Comparison of ENCODE assay signal across 29 cellular contexts in genomic region chr15:39864116-39864515, GRCh38. TPM values are rescaled to one million over a fixed set of nuclear protein-coding genes. Genes with fewer than 3 reads are reported as not detected.
"Had no signal": no experiment of that assay in that cellular context is flagged by ENCODE, and none has a peak within 500 bp of the region (broad histone marks: within the 10 kb centered on the region; RNA-seq: fewer than 3 reads in every experiment).

No MANE protein-coding gene starts in this region.

- H3K27ac ChIP-seq: brain microvascular endothelial cell, coronary artery, dorsolateral prefrontal cortex had no signal

- H3K27ac Mint-ChIP-seq: activated CD4-positive, alpha-beta memory T cell treated with anti-CD3 and anti-CD28 coated beads, Interleukin-2, amount 10 ng/mL, durations not matched to agents 7 days and 5 days; activated CD4-positive, alpha-beta T cell treated with anti-CD3 and anti-CD28 coated beads, Interleukin-2, amount 10 ng/mL, durations not matched to agents 7 days and 5 days; activated naive CD4-positive, alpha-beta T cell treated with anti-CD3 and anti-CD28 coated beads, Interleukin-2, amount 10 ng/mL, durations not matched to agents 7 days and 5 days; activated naive CD4-positive, alpha-beta T cell treated with anti-CD3 and anti-CD28 coated beads, Interleukin-2, amount 50 U/mL, for 72 hours; activated naive CD8-positive, alpha-beta T cell treated with anti-CD3 and anti-CD28 coated beads, Interleukin-2, amount 10 ng/mL, durations not matched to agents 7 days and 5 days; activated T-cell treated with anti-CD3 and anti-CD28 coated beads, Interleukin-2, amount 50 U/mL, for 24 hours; activated T-cell treated with anti-CD3 and anti-CD28 coated beads, Interleukin-2, amount 50 U/mL, for 72 hours; dendritic cell treated with granulocyte-macrophage colony-stimulating factor and Interleukin-4, amounts not matched to agents 40 ng/mL and 50 ng/mL, for 4 days; endodermal cell; T-helper 17 cell; T-helper 2 cell treated with Interferon-gamma antibody and Interleukin-4, amounts not matched to agents 5 μg/mL and 100 μg/mL, for 36 hours had no signal

- FAIRE-seq: bronchial epithelial cell, frontal cortex had no signal

- H3K4me1 Mint-ChIP-seq: activated CD4-positive, alpha-beta memory T cell treated with anti-CD3 and anti-CD28 coated beads, Interleukin-2, amount 10 ng/mL, durations not matched to agents 7 days and 5 days; activated CD4-positive, alpha-beta T cell treated with anti-CD3 and anti-CD28 coated beads, Interleukin-2, amount 10 ng/mL, durations not matched to agents 7 days and 5 days; activated naive CD4-positive, alpha-beta T cell treated with anti-CD3 and anti-CD28 coated beads, Interleukin-2, amount 10 ng/mL, durations not matched to agents 7 days and 5 days; activated naive CD8-positive, alpha-beta T cell treated with anti-CD3 and anti-CD28 coated beads, Interleukin-2, amount 10 ng/mL, durations not matched to agents 7 days and 5 days; central memory CD8-positive, alpha-beta T cell; endodermal cell; T-helper 17 cell had no signal

- H3K9me3 Mint-ChIP-seq: activated CD4-positive, alpha-beta memory T cell treated with anti-CD3 and anti-CD28 coated beads, Interleukin-2, amount 10 ng/mL, durations not matched to agents 7 days and 5 days; activated CD4-positive, alpha-beta T cell treated with anti-CD3 and anti-CD28 coated beads, Interleukin-2, amount 10 ng/mL, durations not matched to agents 7 days and 5 days; activated naive CD4-positive, alpha-beta T cell treated with anti-CD3 and anti-CD28 coated beads, Interleukin-2, amount 10 ng/mL, durations not matched to agents 7 days and 5 days; activated naive CD4-positive, alpha-beta T cell treated with anti-CD3 and anti-CD28 coated beads, Interleukin-2, amount 50 U/mL, for 72 hours; activated naive CD8-positive, alpha-beta T cell treated with anti-CD3 and anti-CD28 coated beads, Interleukin-2, amount 10 ng/mL, durations not matched to agents 7 days and 5 days; activated T-cell treated with anti-CD3 and anti-CD28 coated beads, Interleukin-2, amount 50 U/mL, for 24 hours; central memory CD8-positive, alpha-beta T cell; dendritic cell treated with granulocyte-macrophage colony-stimulating factor and Interleukin-4, amounts not matched to agents 40 ng/mL and 50 ng/mL, for 4 days; endodermal cell; T-helper 2 cell treated with Interferon-gamma antibody and Interleukin-4, amounts not matched to agents 5 μg/mL and 100 μg/mL, for 36 hours had no signal

- H3K27me3 ChIP-seq: brain microvascular endothelial cell, dorsolateral prefrontal cortex had no signal

- H3K36me3 ChIP-seq: brain microvascular endothelial cell had no signal

- H3K27me3 Mint-ChIP-seq: dendritic cell treated with granulocyte-macrophage colony-stimulating factor and Interleukin-4, amounts not matched to agents 40 ng/mL and 50 ng/mL, for 4 days had no signal

- H3K4me3 ChIP-seq: coronary artery, dorsolateral prefrontal cortex had no signal

- DNase-seq: activated CD4-positive, alpha-beta memory T cell treated with anti-CD3 and anti-CD28 coated beads, Interleukin-2, amount 10 ng/mL, durations not matched to agents 7 days and 5 days; activated CD4-positive, alpha-beta T cell treated with anti-CD3 and anti-CD28 coated beads for 1 hour; activated CD4-positive, alpha-beta T cell treated with anti-CD3 and anti-CD28 coated beads for 4 hours; activated CD4-positive, alpha-beta T cell treated with anti-CD3 and anti-CD28 coated beads, Interleukin-2, amount 10 ng/mL, durations not matched to agents 7 days and 5 days; activated CD4-positive, alpha-beta T cell treated with anti-CD3 and anti-CD28 coated beads, Interleukin-2, amount 50 U/mL, for 4 hours; activated CD8-positive, alpha-beta memory T cell treated with anti-CD3 and anti-CD28 coated beads, Interleukin-2, amount 50 U/mL, for 48 hours; activated gamma-delta T cell; activated naive CD4-positive, alpha-beta T cell; activated naive CD4-positive, alpha-beta T cell treated with anti-CD3 and anti-CD28 coated beads, Interleukin-2, amount 10 ng/mL, durations not matched to agents 7 days and 5 days; activated naive CD8-positive, alpha-beta T cell treated with anti-CD3 and anti-CD28 coated beads, Interleukin-2, amount 10 ng/mL, durations not matched to agents 7 days and 5 days; activated T-cell treated with anti-CD3 and anti-CD28 coated beads for 4 hours; activated T-cell treated with anti-CD3 and anti-CD28 coated beads, Interleukin-2, amount 50 U/mL, for 24 hours; activated T-cell treated with anti-CD3 and anti-CD28 coated beads, Interleukin-2, amount 50 U/mL, for 72 hours; brain microvascular endothelial cell; dorsolateral prefrontal cortex; effector memory CD4-positive, alpha-beta T cell; endodermal cell; foreskin fibroblast; head of caudate nucleus; T-helper 17 cell; T1000 had no signal

- H3K4me3 Mint-ChIP-seq: activated CD4-positive, alpha-beta memory T cell treated with anti-CD3 and anti-CD28 coated beads, Interleukin-2, amount 10 ng/mL, durations not matched to agents 7 days and 5 days; activated CD4-positive, alpha-beta T cell treated with anti-CD3 and anti-CD28 coated beads, Interleukin-2, amount 10 ng/mL, durations not matched to agents 7 days and 5 days; activated naive CD4-positive, alpha-beta T cell treated with anti-CD3 and anti-CD28 coated beads, Interleukin-2, amount 10 ng/mL, durations not matched to agents 7 days and 5 days; activated naive CD8-positive, alpha-beta T cell treated with anti-CD3 and anti-CD28 coated beads, Interleukin-2, amount 10 ng/mL, durations not matched to agents 7 days and 5 days; activated T-cell treated with anti-CD3 and anti-CD28 coated beads, Interleukin-2, amount 50 U/mL, for 24 hours; activated T-cell treated with anti-CD3 and anti-CD28 coated beads, Interleukin-2, amount 50 U/mL, for 72 hours; central memory CD8-positive, alpha-beta T cell; dendritic cell treated with granulocyte-macrophage colony-stimulating factor and Interleukin-4, amounts not matched to agents 40 ng/mL and 50 ng/mL, for 4 days; endodermal cell; T-helper 17 cell; T-helper 2 cell treated with Interferon-gamma antibody and Interleukin-4, amounts not matched to agents 5 μg/mL and 100 μg/mL, for 36 hours had no signal

- ATAC-seq: activated naive CD4-positive, alpha-beta T cell treated with anti-CD3 and anti-CD28 coated beads, Interleukin-2, amount 50 U/mL, for 72 hours; activated T-cell treated with anti-CD3 and anti-CD28 coated beads, Interleukin-2, amount 50 U/mL, for 72 hours; esophagus mucosa; T-helper 17 cell had no signal

RNA-seq across cellular contexts. Expression of gene GPR176, which starts 56.0 kb away (rescaled TPM):
- total RNA-seq: activated CD4-positive, alpha-beta T cell treated with anti-CD3 and anti-CD28 coated beads, Interleukin-2, amount 10 ng/mL, durations not matched to agents 7 days and 5 days; T-helper 17 cell had no signal
